In genomic region chr14:49853572-49854375, GRCh38 we compare ENCODE assay signal across 8 cellular contexts. TPM values are rescaled to one million over a fixed set of nuclear protein-coding genes. Genes with fewer than 3 reads are reported as not detected.
DNase-seq lines count a peak whose midpoint lies in the region; ATAC-seq lines count a peak whose summit lies in the region.

No MANE protein-coding gene starts in this region.

- H3K27me3 Mint-ChIP-seq in central memory CD8-positive, alpha-beta T cell = no peaks in the 10 kb centered on the region

- peaks cover 41% of the 10 kb centered on the region for H3K4me1 Mint-ChIP-seq in central memory CD8-positive, alpha-beta T cell

- ATAC-seq in central memory CD8-positive, alpha-beta T cell (replicated peaks; ENCODE audit: extremely low read depth, poor library complexity, severe bottlenecking) = peak; percentile 75
- no peak for ATAC-seq in GM19455 (IDR thresholded peaks at IDR 0.05; ENCODE audit: unreplicated experiment)

- peak; percentile 38 for DNase-seq in CMK (ENCODE audit: low read depth)
- DNase-seq in H4 (ENCODE audit: low spot score) = peak; percentile 69
- peak; percentile 80 for DNase-seq in NCI-H2227 treated with DMSO at 0.1 percent for 48 hours (lab: John Stamatoyannopoulos, UW)
- peak; percentile 44 for DNase-seq in activated CD4-positive, CD25-positive, alpha-beta regulatory T cell treated with anti-CD3 and anti-CD28 coated beads, Interleukin-2, amount 50 U/mL, for 16 hours (ENCODE audit: low read depth, low spot score)
- peak; percentile 48 to 65 for DNase-seq in central memory CD8-positive, alpha-beta T cell (ENCODE audit: low spot score in 2 of 2)
- peak; percentile 91 for DNase-seq in left kidney (ENCODE audit: low read depth, low spot score)
- peak; percentile 56 to 66 for DNase-seq in stimulated activated CD4-positive, alpha-beta T cell treated with anti-CD3 and anti-CD28 coated beads, Interleukin-15, amount 100 ng/mL, for 48 hours (ENCODE audit: low read depth in 2 of 2)

- peak overlapping the region; percentile 94 for H3K27ac Mint-ChIP-seq in central memory CD8-positive, alpha-beta T cell (ENCODE audit: low read depth)

- H3K4me3 Mint-ChIP-seq in central memory CD8-positive, alpha-beta T cell = peak overlapping the region; percentile 99

- H3K36me3 Mint-ChIP-seq in central memory CD8-positive, alpha-beta T cell (ENCODE audit: insufficient read depth) = peaks cover 30% of the 10 kb centered on the region

- no peaks in the 10 kb centered on the region for H3K9me3 Mint-ChIP-seq in central memory CD8-positive, alpha-beta T cell

RNA-seq across cellular contexts. Expression of gene NEMF, which starts 1.2 kb away (rescaled TPM):
- total RNA-seq in H4 (2014; rRNA removed; shearing (Covaris generic)) = 30.3 and 31.7 TPM in 2 replicates

RNA-seq across cellular contexts. Expression of gene ARF6, which starts 39.1 kb away (rescaled TPM):
- total RNA-seq in H4 (2014; rRNA removed; shearing (Covaris generic)) = 20.8 and 32.7 TPM in 2 replicates

Comparison
In these comparisons a context has a peak if more than half of its experiments do, and no peak if none do; other contexts are left out.
1. DNase-seq: peak in every context shown above with its lines; median percentile 91 in left kidney; 80 in NCI-H2227 treated with DMSO at 0.1 percent for 48 hours; 69 in H4; 61 in stimulated activated CD4-positive, alpha-beta T cell treated with anti-CD3 and anti-CD28 coated beads, Interleukin-15, amount 100 ng/mL, for 48 hours; 56 in central memory CD8-positive, alpha-beta T cell; 44 in activated CD4-positive, CD25-positive, alpha-beta regulatory T cell treated with anti-CD3 and anti-CD28 coated beads, Interleukin-2, amount 50 U/mL, for 16 hours; 38 in CMK.